ENCODE assay signal across 15 cellular contexts in the genomic region with DNA sequence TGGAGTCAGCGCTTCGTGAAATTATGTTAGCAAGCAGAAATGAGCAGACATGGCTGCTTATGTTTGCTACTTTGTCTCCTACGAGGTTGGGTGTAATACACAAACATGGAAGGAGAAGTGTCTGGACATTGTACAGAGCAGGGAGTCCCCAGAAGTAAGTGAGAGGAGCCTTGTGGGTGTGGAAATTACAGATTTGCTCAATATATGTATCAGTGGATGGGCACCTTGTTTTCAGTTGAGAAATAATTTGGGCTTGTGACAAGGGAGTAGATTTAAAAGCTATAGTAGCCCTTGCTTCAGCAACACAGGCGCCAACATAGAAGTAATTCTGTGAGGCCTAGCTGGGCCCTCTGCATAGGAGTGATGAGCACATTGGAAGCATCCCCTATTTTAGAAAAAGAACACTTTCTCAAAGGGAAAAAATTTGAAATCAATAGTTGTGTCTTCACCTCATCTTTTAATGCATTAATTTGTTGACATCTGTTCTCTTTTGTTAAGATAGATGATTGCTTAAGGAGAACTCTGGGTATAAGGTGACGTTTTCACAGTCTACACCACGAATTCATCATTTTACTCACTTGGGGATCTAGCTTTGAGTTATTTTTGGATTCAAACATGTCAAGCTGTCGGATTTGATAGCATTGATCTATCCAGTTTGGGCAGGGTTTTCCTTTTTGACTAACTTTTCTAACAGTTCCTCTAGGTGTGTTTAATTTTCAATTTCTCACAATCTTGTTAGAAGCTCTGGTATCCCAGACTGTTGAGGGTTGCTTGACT. TPM values are rescaled to one million over a fixed set of nuclear protein-coding genes. Genes with fewer than 3 reads are reported as not detected.
A peak's percentile ranks its signal among the peaks of the same experiment; 100 is the strongest.
DNase-seq lines count a peak whose midpoint lies in the region; ATAC-seq lines count a peak whose summit lies in the region.
"Had no signal": no experiment of that assay in that cellular context is flagged by ENCODE, and none has a peak within 500 bp of the region (broad histone marks: within the 10 kb centered on the region; RNA-seq: fewer than 3 reads in every experiment).

No MANE protein-coding gene starts in this region.

- peak overlapping the region; percentile 87 for H3K27ac Mint-ChIP-seq in T-helper 17 cell
- H3K27ac Mint-ChIP-seq in stimulated activated effector memory CD8-positive, alpha-beta T cell treated with anti-CD3 and anti-CD28 coated beads, Interleukin-12 subunit alpha, Interleukin-12 subunit beta, amount 100 ng/mL, for 72 hours = peak overlapping the region; percentile 24
- H3K27ac Mint-ChIP-seq: H9 had no signal

- ATAC-seq in Right ventricle myocardium superior (ENCODE audit: poor library complexity) (peak; percentile 18), Right ventricle myocardium inferior (no peak), T-helper 17 cell (peak; percentile 27), left lobe of liver (peak; percentile 19), HG03460 (IDR thresholded peaks at IDR 0.05; ENCODE audit: unreplicated experiment) (no peak), HG02840 (IDR thresholded peaks at IDR 0.05; ENCODE audit: low FRiP score, unreplicated experiment) (no peak)
- peak; percentile 81 for ATAC-seq in stimulated activated effector memory CD8-positive, alpha-beta T cell treated with anti-CD3 and anti-CD28 coated beads, Interleukin-12 subunit alpha, Interleukin-12 subunit beta, amount 100 ng/mL, for 72 hours
- ATAC-seq: PC-3 had no signal

- intact Hi-C loops in Right ventricle myocardium superior (cut with DNase I) = no loop called here
- intact Hi-C loops in Right ventricle myocardium inferior (cut with DNase I) = no loop called here

- no peak for DNase-seq in Right ventricle myocardium superior
- no peak for DNase-seq in Right ventricle myocardium inferior (ENCODE audit: missing footprints)
- DNase-seq in T-helper 17 cell = no peak
- DNase-seq in left lobe of liver (ENCODE audit: low spot score) = no peak
- no peak for DNase-seq in stimulated activated effector memory CD8-positive, alpha-beta T cell treated with anti-CD3 and anti-CD28 coated beads, Interleukin-12 subunit alpha, Interleukin-12 subunit beta, amount 100 ng/mL, for 72 hours (ENCODE audit: low spot score in 2 of 2)
- no peak for DNase-seq in AG20443 (ENCODE audit: low spot score)
- DNase-seq: Calu3, H9, MG63, NCI-H1092 treated with DMSO at 0.1 percent for 48 hours, NCI-H1694 treated with DMSO at 0.1 percent for 48 hours, NCI-H446, PC-3 had no signal

- peak overlapping the region; percentile 50 for H3K4me3 Mint-ChIP-seq in T-helper 17 cell
- peak overlapping the region; percentile 23 for H3K4me3 Mint-ChIP-seq in stimulated activated effector memory CD8-positive, alpha-beta T cell treated with anti-CD3 and anti-CD28 coated beads, Interleukin-12 subunit alpha, Interleukin-12 subunit beta, amount 100 ng/mL, for 72 hours
- H3K4me3 Mint-ChIP-seq: H9 had no signal

- peaks cover 45% of the 10 kb centered on the region for H3K4me1 Mint-ChIP-seq in T-helper 17 cell
- H3K4me1 Mint-ChIP-seq in stimulated activated effector memory CD8-positive, alpha-beta T cell treated with anti-CD3 and anti-CD28 coated beads, Interleukin-12 subunit alpha, Interleukin-12 subunit beta, amount 100 ng/mL, for 72 hours = peaks cover 43% of the 10 kb centered on the region
- H3K4me1 Mint-ChIP-seq: H9 had no signal

- H3K9me3 ChIP-seq in T-helper 17 cell (ENCODE audit: control insufficient read depth, low read length, poor library complexity, severe bottlenecking) = no peaks in the 10 kb centered on the region
- H3K9me3 ChIP-seq: MG63 had no signal

- no peaks in the 10 kb centered on the region for H3K9me3 Mint-ChIP-seq in stimulated activated effector memory CD8-positive, alpha-beta T cell treated with anti-CD3 and anti-CD28 coated beads, Interleukin-12 subunit alpha, Interleukin-12 subunit beta, amount 100 ng/mL, for 72 hours
- H3K9me3 Mint-ChIP-seq: H9 had no signal

- H3K27me3 Mint-ChIP-seq in T-helper 17 cell = no peaks in the 10 kb centered on the region

- peaks cover 5% of the 10 kb centered on the region for H3K36me3 Mint-ChIP-seq in T-helper 17 cell (ENCODE audit: low read depth)
- peaks cover 44% of the 10 kb centered on the region for H3K36me3 Mint-ChIP-seq in stimulated activated effector memory CD8-positive, alpha-beta T cell treated with anti-CD3 and anti-CD28 coated beads, Interleukin-12 subunit alpha, Interleukin-12 subunit beta, amount 100 ng/mL, for 72 hours

RNA-seq across cellular contexts. Expression of a gene that starts 49.4 kb away (rescaled TPM):
- total RNA-seq in Right ventricle myocardium superior (54.2 TPM), Right ventricle myocardium inferior (54.9 TPM), T-helper 17 cell (100 to 1,000 TPM; 172 to 197 TPM), left lobe of liver (7.4 TPM)

Comparison
In these comparisons a context has a peak if more than half of its experiments do, and no peak if none do; other contexts are left out.
1. ATAC-seq: peak in Right ventricle myocardium superior (single experiment), T-helper 17 cell (single experiment), left lobe of liver (single experiment) and stimulated activated effector memory CD8-positive, alpha-beta T cell treated with anti-CD3 and anti-CD28 coated beads, Interleukin-12 subunit alpha, Interleukin-12 subunit beta, amount 100 ng/mL, for 72 hours (single experiment); none in Right ventricle myocardium inferior (single experiment), HG03460 (single experiment) and HG02840 (single experiment).